In the genomic region with DNA sequence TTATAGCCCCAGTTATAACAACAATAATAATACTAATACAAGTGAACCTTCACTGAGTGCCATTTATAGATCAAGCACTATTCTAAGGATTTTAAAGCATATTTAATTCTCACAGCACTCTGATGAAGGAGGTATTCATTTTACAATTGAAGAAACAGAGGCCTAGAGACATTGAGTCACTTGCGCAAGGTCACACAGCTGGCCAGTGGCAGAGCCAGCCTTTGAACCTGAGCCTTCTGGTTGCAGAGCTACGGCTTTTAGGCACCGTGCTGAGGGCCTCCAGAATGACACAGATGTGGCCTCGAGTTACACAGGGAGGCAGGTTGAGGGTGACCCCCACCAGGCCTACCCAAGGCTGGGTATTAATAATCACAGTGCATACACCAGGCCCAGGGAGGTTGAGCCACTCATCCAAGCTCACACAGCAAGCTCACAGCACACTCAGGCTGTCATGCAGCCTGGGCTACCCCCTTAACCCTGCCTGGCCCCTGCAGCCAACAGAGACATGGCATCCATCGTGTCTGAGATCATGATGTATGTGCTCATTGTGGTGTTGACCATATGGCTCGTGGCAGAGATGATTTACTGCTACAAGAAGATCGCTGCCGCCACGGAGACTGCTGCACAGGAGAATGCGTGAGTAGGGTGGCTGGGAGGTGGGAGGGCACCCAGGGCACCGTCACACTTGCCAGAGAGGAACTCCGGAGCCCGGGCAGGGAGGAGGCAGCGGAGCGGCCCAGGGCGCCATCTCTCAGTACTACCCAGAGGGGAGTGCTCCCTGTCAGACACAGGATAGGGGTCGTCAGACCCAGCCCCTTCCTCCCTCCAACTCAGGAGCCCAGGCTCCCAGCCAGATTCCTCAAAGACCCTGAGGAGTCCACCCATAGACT, we compare ENCODE assay signal across 12 cellular contexts. TPM values are rescaled to one million over a fixed set of nuclear protein-coding genes. Genes with fewer than 3 reads are reported as not detected.
DNase-seq lines count a peak whose midpoint lies in the region; ATAC-seq and TF ChIP-seq lines count a peak whose summit lies in the region.
"Had no signal": no experiment of that assay in that cellular context is flagged by ENCODE, and none has a peak within 500 bp of the region (broad histone marks: within the 10 kb centered on the region; RNA-seq: fewer than 3 reads in every experiment).

No MANE protein-coding gene starts in this region.

- peak overlapping the region; percentile 22 for H3K4me3 Mint-ChIP-seq in stimulated activated memory B cell treated with anti-CD40 and anti-IgM and Interleukin-4, amounts not matched to agents 10 μg/mL and 1 μg/mL and 100 μg/mL, for 72 hours

- intact Hi-C loops in heart left ventricle (cut with DNase I): no loop called here

- no peak for ATAC-seq in heart left ventricle
- peak; percentile 56 for ATAC-seq in stimulated activated memory B cell treated with anti-CD40 and anti-IgM and Interleukin-4, amounts not matched to agents 10 μg/mL and 1 μg/mL and 100 μg/mL, for 72 hours
- no peak for ATAC-seq in HG03439 (IDR thresholded peaks at IDR 0.05; ENCODE audit: unreplicated experiment)

- H3K4me3 ChIP-seq in heart left ventricle: peak overlapping the region in 3 of 12 donors; percentile 20 to 50 (median 29)
- H3K4me3 ChIP-seq: tibial artery had no signal

- peak overlapping the region in 11 of 12 donors; percentile 17 to 85 (median 71) for H3K27ac ChIP-seq in heart left ventricle
- H3K27ac ChIP-seq: tibial artery had no signal

- H3K4me1 Mint-ChIP-seq in stimulated activated memory B cell treated with anti-CD40 and anti-IgM and Interleukin-4, amounts not matched to agents 10 μg/mL and 1 μg/mL and 100 μg/mL, for 72 hours: peaks cover 49% of the 10 kb centered on the region

- 71 to 76% (median 73%) methylated on average over 14 to 17 of the region's 17 CpGs for WGBS in heart left ventricle, 4 donors

- no peaks in the 10 kb centered on the region for H3K9me3 Mint-ChIP-seq in stimulated activated memory B cell treated with anti-CD40 and anti-IgM and Interleukin-4, amounts not matched to agents 10 μg/mL and 1 μg/mL and 100 μg/mL, for 72 hours

- TF ChIP-seq CTCF in heart left ventricle (IDR thresholded peaks at IDR 0.05): no peak

- H3K36me3 Mint-ChIP-seq in stimulated activated memory B cell treated with anti-CD40 and anti-IgM and Interleukin-4, amounts not matched to agents 10 μg/mL and 1 μg/mL and 100 μg/mL, for 72 hours: no peaks in the 10 kb centered on the region

- H3K36me3 ChIP-seq in heart left ventricle: peaks cover 0 to 20% (median 4%) of the 10 kb centered on the region in 9 donors

- peak overlapping the region; percentile 46 for H3K27ac Mint-ChIP-seq in stimulated activated memory B cell treated with anti-CD40 and anti-IgM and Interleukin-4, amounts not matched to agents 10 μg/mL and 1 μg/mL and 100 μg/mL, for 72 hours

- no peaks in the 10 kb centered on the region for H3K9me3 ChIP-seq in heart left ventricle
- H3K9me3 ChIP-seq: tibial artery had no signal

- DNase-seq in NCI-H2029 (lab: John Stamatoyannopoulos, UW): peak; percentile 61
- DNase-seq in NCI-H2029 treated with DMSO at 0.1 percent for 48 hours (lab: John Stamatoyannopoulos, UW): no peak
- DNase-seq in NCI-H2171 treated with DMSO at 0.1 percent for 48 hours (lab: John Stamatoyannopoulos, UW): peak; percentile 76
- no peak for DNase-seq in heart left ventricle
- DNase-seq in NCI-H345 (lab: John Stamatoyannopoulos, UW): no peak
- DNase-seq in AML-193 (lab: John Stamatoyannopoulos, UW): no peak
- DNase-seq: NCI-H774, T-helper 9 cell had no signal

- peaks cover 0 to 55% (median 44%) of the 10 kb centered on the region in 12 donors for H3K4me1 ChIP-seq in heart left ventricle

- TF ChIP-seq POLR2A in heart left ventricle (IDR thresholded peaks at IDR 0.05): no peak

- H3K27me3 ChIP-seq in heart left ventricle: no peaks in the 10 kb centered on the region

- peaks cover 50% of the 10 kb centered on the region for H3K27me3 Mint-ChIP-seq in stimulated activated memory B cell treated with anti-CD40 and anti-IgM and Interleukin-4, amounts not matched to agents 10 μg/mL and 1 μg/mL and 100 μg/mL, for 72 hours

RNA-seq across cellular contexts. Expression of gene HPN, which starts 2.7 kb away (rescaled TPM):
- 10 to 100 TPM in 1 of 9 donors, 1 to 10 TPM in 8; 1.1 to 13.4 (median 3.3) TPM for total RNA-seq in heart left ventricle
- 1 to 10 TPM in 1 of 2 donors, under 1 TPM in 1; 0.80 to 1.4 TPM for polyA plus RNA-seq in heart left ventricle
- total RNA-seq: glomerular endothelial cell had no signal

RNA-seq across cellular contexts. Expression of gene SCN1B, which starts 8.6 kb away (rescaled TPM):
- 10 to 100 TPM; 22.1 to 68.3 (median 32.4) TPM for total RNA-seq in heart left ventricle
- 10 to 100 TPM; 19.7 to 64.4 TPM for polyA plus RNA-seq in heart left ventricle

RNA-seq across cellular contexts. Expression of gene GRAMD1A, which starts 38.7 kb away (rescaled TPM):
- 10 to 100 TPM; 21.8 to 64.5 (median 29.0) TPM for total RNA-seq in heart left ventricle
- 10 to 100 TPM; 31.3 to 36.3 TPM for polyA plus RNA-seq in heart left ventricle

Comparison
In these comparisons a context has a peak if more than half of its experiments do, and no peak if none do; other contexts are left out.
1. DNase-seq: peak in NCI-H2029 (single experiment) and NCI-H2171 treated with DMSO at 0.1 percent for 48 hours (single experiment); none in NCI-H2029 treated with DMSO at 0.1 percent for 48 hours (single experiment), heart left ventricle (0 of 5), NCI-H345 (single experiment) and AML-193 (0 of 2).